In genomic region chr7:106717997-106718871, GRCh38 we compare ENCODE assay signal across 10 cellular contexts. TPM values are rescaled to one million over a fixed set of nuclear protein-coding genes. Genes with fewer than 3 reads are reported as not detected.
DNase-seq lines count a peak whose midpoint lies in the region; ATAC-seq, FAIRE-seq and TF ChIP-seq lines count a peak whose summit lies in the region.
"Had no signal": no experiment of that assay in that cellular context is flagged by ENCODE, and none has a peak within 500 bp of the region (broad histone marks: within the 10 kb centered on the region; RNA-seq: fewer than 3 reads in every experiment).

No MANE protein-coding gene starts in this region.

- dilution Hi-C loops in keratinocyte (cut with MboI; ENCODE audit: extremely low pct_ligation_motif_present, low sequenced_read_pairs): no loop called here

- peaks cover 26% of the 10 kb centered on the region for H3F3A ChIP-seq in SK-N-SH (replicated peaks; ENCODE audit: insufficient read depth)

- 3% methylated on average over 3 of the region's 3 CpGs for WGBS in SK-N-SH (ENCODE audit: low lambda C conversion rate)

- H3K4me3 ChIP-seq in AG09309 (ENCODE audit: control insufficient read depth, low read depth, low read length) (no peak overlapping the region), SK-N-SH (ENCODE audit: low read depth in 2 of 2, low read length in 1 of 2) (no peak overlapping the region), keratinocyte (ENCODE audit: control insufficient read depth in 2 of 3, extremely low read depth in 1 of 3, insufficient read depth in 2 of 3, low read depth in 1 of 3, low read length in 3 of 3) (no peak overlapping the region)

- TF ChIP-seq CTCF in AG09309 (IDR thresholded peaks at IDR 0.05; ENCODE audit: control insufficient read depth, insufficient read depth, low read depth, low read length, missing control alignments) (no peak), SK-N-SH (IDR thresholded peaks at IDR 0.05) (no peak), keratinocyte (optimal IDR thresholded peaks at IDR 0.05 in 1 of 3, IDR thresholded peaks at IDR 0.05 in 1 of 3, conservative IDR thresholded peaks at IDR 0.05 in 1 of 3; ENCODE audit: extremely low read depth in 1 of 3, insufficient read depth in 2 of 3, low read length in 3 of 3) (no peak), glutamatergic neuron (IDR thresholded peaks at IDR 0.05; ENCODE audit: partially characterized antibody, unreplicated experiment) (no peak)

- no peak overlapping the region for H3K4me3 Mint-ChIP-seq in activated naive CD8-positive, alpha-beta T cell treated with anti-CD3 and anti-CD28 coated beads, Interleukin-2, amount 50 U/mL, for 24 hours
- H3K4me3 Mint-ChIP-seq in glutamatergic neuron (ENCODE audit: unreplicated experiment): no peak overlapping the region

- no peak for FAIRE-seq in keratinocyte (lab: Jason Lieb, UNC)
- FAIRE-seq: GM18507 had no signal

- H3K4me2 ChIP-seq in SK-N-SH (peak overlapping the region; percentile 26), keratinocyte (ENCODE audit: control insufficient read depth, extremely low read depth, insufficient read depth, low read depth, low read length) (peak overlapping the region; percentile 72)

- peak overlapping the region; percentile 95 to 96 for H3K27ac ChIP-seq in SK-N-SH (ENCODE audit: low read depth in 2 of 2, low read length in 1 of 2)
- H3K27ac ChIP-seq in keratinocyte (ENCODE audit: control insufficient read depth, insufficient read depth, low read length): peak overlapping the region; percentile 82
- H3K27ac ChIP-seq: parathyroid adenoma had no signal

- no peak overlapping the region for H3K27ac Mint-ChIP-seq in activated naive CD8-positive, alpha-beta T cell treated with anti-CD3 and anti-CD28 coated beads, Interleukin-2, amount 50 U/mL, for 24 hours
- no peak overlapping the region for H3K27ac Mint-ChIP-seq in glutamatergic neuron (ENCODE audit: unreplicated experiment)

- H3K27me3 Mint-ChIP-seq in activated naive CD8-positive, alpha-beta T cell treated with anti-CD3 and anti-CD28 coated beads, Interleukin-2, amount 50 U/mL, for 24 hours: no peaks in the 10 kb centered on the region
- H3K27me3 Mint-ChIP-seq in glutamatergic neuron (ENCODE audit: unreplicated experiment): peaks cover 1% of the 10 kb centered on the region

- H4K20me1 ChIP-seq in SK-N-SH (ENCODE audit: insufficient read depth) (no peaks in the 10 kb centered on the region), keratinocyte (ENCODE audit: control insufficient read depth, extremely low read depth, insufficient read depth, low read length) (no peaks in the 10 kb centered on the region)

- DNase-seq in AG09309 (ENCODE audit: low read depth): peak; percentile 98
- peak; percentile 7 for DNase-seq in SK-N-SH
- DNase-seq in activated naive CD8-positive, alpha-beta T cell treated with anti-CD3 and anti-CD28 coated beads, Interleukin-2, amount 50 U/mL, for 24 hours: peak; percentile 80
- DNase-seq in keratinocyte (ENCODE audit: low read depth, low spot score): peak; percentile 76
- peak; percentile 24 for DNase-seq in stimulated activated CD8-positive, alpha-beta memory T cell treated with anti-CD3 and anti-CD28 coated beads, Interleukin-15, amount 100 ng/mL, for 24 hours (ENCODE audit: low read depth)
- no peak for DNase-seq in glutamatergic neuron

- H3K4me1 ChIP-seq in SK-N-SH (ENCODE audit: control insufficient read depth in 1 of 2, insufficient read depth in 2 of 2, low read depth in 1 of 2, low read length in 1 of 2) (peaks cover 2 to 31% of the 10 kb centered on the region in 2 experiments; a peak in 3 of 4 replicates), keratinocyte (ENCODE audit: control insufficient read depth, extremely low read depth, insufficient read depth, low read length) (peaks cover 23% of the 10 kb centered on the region)
- H3K4me1 ChIP-seq: parathyroid adenoma had no signal

- H3K36me3 ChIP-seq in SK-N-SH (replicated peaks in 1 of 2; ENCODE audit: control insufficient read depth in 1 of 2, insufficient read depth in 2 of 2, low read length in 1 of 2) (no peaks in the 10 kb centered on the region), keratinocyte (ENCODE audit: control insufficient read depth in 2 of 2, extremely low read depth in 1 of 2, insufficient read depth in 2 of 2, low read length in 2 of 2) (no peaks in the 10 kb centered on the region)

- H3K9me3 Mint-ChIP-seq in activated naive CD8-positive, alpha-beta T cell treated with anti-CD3 and anti-CD28 coated beads, Interleukin-2, amount 50 U/mL, for 24 hours: peaks cover 11% of the 10 kb centered on the region
- H3K9me3 Mint-ChIP-seq in glutamatergic neuron (ENCODE audit: unreplicated experiment): no peaks in the 10 kb centered on the region

- peak; percentile 80 to 100 for TF ChIP-seq EP300 in SK-N-SH (IDR thresholded peaks at IDR 0.05; ENCODE audit: borderline replicate concordance in 1 of 2, low read depth in 1 of 2, low read length in 1 of 2)

- peak; percentile 63 for ATAC-seq in GM19328 (IDR thresholded peaks at IDR 0.05; ENCODE audit: unreplicated experiment)
- peak; percentile 83 for ATAC-seq in HG03469 (IDR thresholded peaks at IDR 0.05; ENCODE audit: unreplicated experiment)
- peak; percentile 95 for ATAC-seq in activated naive CD8-positive, alpha-beta T cell treated with anti-CD3 and anti-CD28 coated beads, Interleukin-2, amount 50 U/mL, for 24 hours

- H3K9me1 ChIP-seq in keratinocyte (ENCODE audit: control insufficient read depth, extremely low read depth, insufficient read depth, low read length): no peaks in the 10 kb centered on the region

- H3K9me2 ChIP-seq in SK-N-SH: no peaks in the 10 kb centered on the region

- H2AFZ ChIP-seq in SK-N-SH (ENCODE audit: low read depth) (peak overlapping the region; percentile 20; the same call in 1 of the 2 replicates), keratinocyte (ENCODE audit: control insufficient read depth, low read length) (peak overlapping the region; percentile 65)
- H2AFZ ChIP-seq: parathyroid adenoma had no signal

- no peaks in the 10 kb centered on the region for H3K27me3 ChIP-seq in SK-N-SH (ENCODE audit: insufficient read depth)
- no peaks in the 10 kb centered on the region for H3K27me3 ChIP-seq in keratinocyte (ENCODE audit: control insufficient read depth, extremely low read depth, insufficient read depth, low read length)

- H3K9ac ChIP-seq in SK-N-SH: peak overlapping the region; percentile 58
- H3K9ac ChIP-seq in keratinocyte (ENCODE audit: control insufficient read depth, extremely low read depth, insufficient read depth, low read length): no peak overlapping the region
- H3K9ac ChIP-seq: parathyroid adenoma had no signal

- 0 out of 2 replicates have a peak, but pooled peaks cover 4% of the 10 kb centered on the region for H3K79me2 ChIP-seq in SK-N-SH (ENCODE audit: insufficient read depth)
- no peaks in the 10 kb centered on the region for H3K79me2 ChIP-seq in keratinocyte (ENCODE audit: control insufficient read depth, insufficient read depth, low read length)
- H3K79me2 ChIP-seq: parathyroid adenoma had no signal

- POLR2A ChIA-PET in SK-N-SH (lab: Yijun Ruan, JAX): no interaction called here

- TF ChIP-seq RAD21 in SK-N-SH (IDR thresholded peaks at IDR 0.05; ENCODE audit: low read length): no peak

- CTCF ChIA-PET in SK-N-SH (lab: Yijun Ruan, JAX): interaction anchor here (0.7 to 1.3 kb wide), 2 partner anchors 176 to 1725 kb away, joined by 3 read pairs; no protein-coding TSS in a partner anchor

- no peaks in the 10 kb centered on the region for H3K9me3 ChIP-seq in SK-N-SH
- no peaks in the 10 kb centered on the region for H3K9me3 ChIP-seq in keratinocyte (ENCODE audit: control insufficient read depth, low read depth, low read length)

- peaks cover 3% of the 10 kb centered on the region for H3K36me3 Mint-ChIP-seq in activated naive CD8-positive, alpha-beta T cell treated with anti-CD3 and anti-CD28 coated beads, Interleukin-2, amount 50 U/mL, for 24 hours (ENCODE audit: low read depth)
- no peaks in the 10 kb centered on the region for H3K36me3 Mint-ChIP-seq in glutamatergic neuron (ENCODE audit: unreplicated experiment)

- peaks cover 27% of the 10 kb centered on the region for H3K4me1 Mint-ChIP-seq in activated naive CD8-positive, alpha-beta T cell treated with anti-CD3 and anti-CD28 coated beads, Interleukin-2, amount 50 U/mL, for 24 hours
- H3K4me1 Mint-ChIP-seq in glutamatergic neuron (ENCODE audit: low read depth, unreplicated experiment): no peaks in the 10 kb centered on the region

TF ChIP-seq in SK-N-SH, 30 proteins besides CTCF, POLR2A, EP300 and RAD21 (continues in another document):
- peak; percentile 99 for TF ChIP-seq FOXM1 (IDR thresholded peaks at IDR 0.05; ENCODE audit: low read depth)
- peak; percentile 97 for TF ChIP-seq MAX (IDR thresholded peaks at IDR 0.05; ENCODE audit: low read depth)
- TF ChIP-seq ELF1 (IDR thresholded peaks at IDR 0.05): peak; percentile 80; the same call in 1 of the 2 replicates
- no peak for TF ChIP-seq RCOR1 (IDR thresholded peaks at IDR 0.05; ENCODE audit: low read length)
- peak; percentile 97 for TF ChIP-seq PBX3 (IDR thresholded peaks at IDR 0.05)
- no peak for TF ChIP-seq GATA2 (CRISPR knock-in tag; IDR thresholded peaks at IDR 0.05)
- peak; percentile 44; the same call in 1 of the 2 replicates for TF ChIP-seq GABPA (IDR thresholded peaks at IDR 0.05; ENCODE audit: low read depth)

RNA-seq across cellular contexts. Expression of gene CCDC71L, which starts 57.3 kb away (rescaled TPM):
- polyA plus RNA-seq in SK-N-SH (2012; rRNA removed) (25.8 and 30.0 TPM in 2 replicates), keratinocyte (8.3 to 10.9 TPM (median 10.6 TPM) in 3 replicates)
- polyA plus RNA-seq in SK-N-SH (2012; cell fraction: cytosol; rRNA removed): 27.8 and 31.4 TPM in 2 replicates
- polyA plus RNA-seq in SK-N-SH (2012; cell fraction: nucleus; rRNA removed): 20.5 and 20.6 TPM in 2 replicates
- 2.3 TPM for polyA plus RNA-seq in keratinocyte (2011; ENCODE audit: low read depth)
- 8.5 and 8.7 TPM in 2 replicates for polyA plus RNA-seq in keratinocyte (2011; cell fraction: cytosol; rRNA removed)
- 9.9 and 10.5 TPM in 2 replicates for polyA plus RNA-seq in keratinocyte (2011; cell fraction: nucleus; rRNA removed)
- polyA plus RNA-seq in keratinocyte (2012; ENCODE audit: low replicate concordance): 7.2 and 15.5 TPM in 2 replicates
- polyA minus RNA-seq in keratinocyte: 3.0 to 4.3 TPM (median 3.5 TPM) in 3 replicates
- 14.6 TPM for polyA minus RNA-seq in keratinocyte (2011; cell fraction: cytosol; rRNA and poly(A)+ RNA removed)
- 6.7 and 8.7 TPM in 2 replicates for polyA minus RNA-seq in keratinocyte (2011; cell fraction: nucleus; rRNA and poly(A)+ RNA removed)
- total RNA-seq in glutamatergic neuron (ENCODE audit: unreplicated experiment): 38.9 TPM
